In genomic region chr3:185282696-185283373, GRCh38 we compare ENCODE assay signal across 8 cellular contexts. TPM values are rescaled to one million over a fixed set of nuclear protein-coding genes. Genes with fewer than 3 reads are reported as not detected.
DNase-seq lines count a peak whose midpoint lies in the region; ATAC-seq and TF ChIP-seq lines count a peak whose summit lies in the region.

No MANE protein-coding gene starts in this region.

- DNase-seq in CD8-positive, alpha-beta T cell, result peak; percentile 86 to 95 (median 95)
- peak; percentile 75 for DNase-seq in HS-27A (ENCODE audit: low read depth)
- peak; percentile 94 for DNase-seq in NOMO-1 treated with dmso at 0.1 percent for 144 hours (lab: John Stamatoyannopoulos, UW; ENCODE audit: unreplicated experiment)
- DNase-seq in activated CD8-positive, alpha-beta memory T cell treated with anti-CD3 and anti-CD28 coated beads, Interleukin-2, amount 50 U/mL, for 48 hours, result peak; percentile 96
- peak; percentile 91 for DNase-seq in endothelial cell (ENCODE audit: low spot score)
- DNase-seq in mesenteric fat pad (ENCODE audit: low spot score), result peak; percentile 99
- DNase-seq in stimulated activated CD8-positive, alpha-beta memory T cell treated with anti-CD3 and anti-CD28 coated beads, Interleukin-12 subunit alpha, Interleukin-12 subunit beta, amount 100 ng/mL, for 4 hours (ENCODE audit: low read depth), result peak; percentile 88

- no peak for TF ChIP-seq CTCF in CD8-positive, alpha-beta T cell (IDR thresholded peaks at IDR 0.05)
- TF ChIP-seq CTCF in endothelial cell (IDR thresholded peaks at IDR 0.05; ENCODE audit: unreplicated experiment), result no peak

- peak overlapping the region; percentile 75 for H3K4me3 ChIP-seq in CD8-positive, alpha-beta T cell (ENCODE audit: low read depth, low read length)

- H3K27me3 Mint-ChIP-seq in CD8-positive, alpha-beta T cell (ENCODE audit: low read depth), result peaks cover 24% of the 10 kb centered on the region
- peaks cover 3% of the 10 kb centered on the region for H3K27me3 Mint-ChIP-seq in endothelial cell (ENCODE audit: unreplicated experiment)

- peak overlapping the region; percentile 88 for H3K27ac Mint-ChIP-seq in CD8-positive, alpha-beta T cell
- H3K27ac Mint-ChIP-seq in endothelial cell (ENCODE audit: unreplicated experiment), result peak overlapping the region; percentile 86

- no peaks in the 10 kb centered on the region for H3K36me3 ChIP-seq in CD8-positive, alpha-beta T cell (ENCODE audit: insufficient read depth, low read length)

- no peaks in the 10 kb centered on the region for H3K27me3 ChIP-seq in CD8-positive, alpha-beta T cell (ENCODE audit: insufficient read depth, low read length)

- peak; percentile 98 for ATAC-seq in CD8-positive, alpha-beta T cell
- ATAC-seq in GM19468 (IDR thresholded peaks at IDR 0.05; ENCODE audit: extremely low read depth, unreplicated experiment), result peak; percentile 87

- CTCF ChIA-PET in CD8-positive, alpha-beta T cell (lab: Charles Lee), result interaction anchor here (0.6 kb wide), 1 partner anchor 1123 kb away, joined by 3 read pairs; no protein-coding TSS in a partner anchor

- peaks cover 14% of the 10 kb centered on the region for H3K4me1 ChIP-seq in CD8-positive, alpha-beta T cell (ENCODE audit: insufficient read depth, low read length)

- no peaks in the 10 kb centered on the region for H3K9me3 ChIP-seq in CD8-positive, alpha-beta T cell (ENCODE audit: low read length)

- peaks cover 18% of the 10 kb centered on the region for H3K4me1 Mint-ChIP-seq in CD8-positive, alpha-beta T cell (ENCODE audit: low read depth)
- H3K4me1 Mint-ChIP-seq in endothelial cell (ENCODE audit: unreplicated experiment), result peaks cover 11% of the 10 kb centered on the region

- intact Hi-C loops in CD8-positive, alpha-beta T cell (cut with DNase I, micrococcal nuclease), result loop anchor here (1.0 to 10.0 kb wide), 8 partner anchors 29 to 1284 kb away; partner anchors contain the start of genes ABCC5 (in 1 of the 2), EHHADH (in 1 of the 2), SENP2 (in 1 of the 2) and TBCCD1 (in 1 of the 2)

- POLR2A ChIA-PET in CD8-positive, alpha-beta T cell (lab: Charles Lee), result no interaction called here

- H3K27ac ChIP-seq in CD8-positive, alpha-beta T cell (ENCODE audit: low read depth, low read length), result peak overlapping the region; percentile 58

- peak overlapping the region; percentile 86 for H3K4me3 Mint-ChIP-seq in CD8-positive, alpha-beta T cell
- peak overlapping the region; percentile 96 for H3K4me3 Mint-ChIP-seq in endothelial cell (ENCODE audit: unreplicated experiment)

- no peaks in the 10 kb centered on the region for H3K9me3 Mint-ChIP-seq in CD8-positive, alpha-beta T cell
- no peaks in the 10 kb centered on the region for H3K9me3 Mint-ChIP-seq in endothelial cell (ENCODE audit: unreplicated experiment)

- H3K36me3 Mint-ChIP-seq in CD8-positive, alpha-beta T cell, result peaks cover 8% of the 10 kb centered on the region
- peaks cover 5% of the 10 kb centered on the region for H3K36me3 Mint-ChIP-seq in endothelial cell (ENCODE audit: low read depth, unreplicated experiment)

RNA-seq across cellular contexts. Expression of gene EHHADH, which starts 29.0 kb away (rescaled TPM):
- under 1 TPM; 0.28 to 0.73 TPM for total RNA-seq in CD8-positive, alpha-beta T cell
- total RNA-seq in endothelial cell (ENCODE audit: unreplicated experiment) (6.8 TPM), mesenteric fat pad (33.0 TPM)

Comparison
In these comparisons a context has a peak if more than half of its experiments do, and no peak if none do; other contexts are left out.
1. Peak in every context shown above with its lines: DNase-seq, ATAC-seq, H3K4me3 ChIP-seq and H3K27ac ChIP-seq.